ENCODE assay signal across 24 cellular contexts in genomic region chr13:60757481-60757880, GRCh38.
"Had no signal": no experiment of that assay in that cellular context is flagged by ENCODE, and none has a peak within 500 bp of the region (broad histone marks: within the 10 kb centered on the region; RNA-seq: fewer than 3 reads in every experiment).

No MANE protein-coding gene starts in this region.

- H3K9me3 ChIP-seq: esophagus muscularis mucosa, gastroesophageal sphincter, heart left ventricle, left lung, prostate gland, right atrium auricular region, stomach, thyroid gland, vagina had no signal

- H3K27ac Mint-ChIP-seq: natural killer cell; stimulated activated effector memory CD8-positive, alpha-beta T cell treated with anti-CD3 and anti-CD28 coated beads, Interleukin-12 subunit alpha, Interleukin-12 subunit beta, amount 100 ng/mL, for 72 hours had no signal

- H3K4me1 ChIP-seq: esophagus muscularis mucosa, gastroesophageal sphincter, left lung, parathyroid adenoma, prostate gland, right atrium auricular region, vagina had no signal

- H3K4me3 Mint-ChIP-seq: natural killer cell; neural crest cell; stimulated activated effector memory CD8-positive, alpha-beta T cell treated with anti-CD3 and anti-CD28 coated beads, Interleukin-12 subunit alpha, Interleukin-12 subunit beta, amount 100 ng/mL, for 72 hours had no signal

- H3K4me1 Mint-ChIP-seq: natural killer cell; stimulated activated effector memory CD8-positive, alpha-beta T cell treated with anti-CD3 and anti-CD28 coated beads, Interleukin-12 subunit alpha, Interleukin-12 subunit beta, amount 100 ng/mL, for 72 hours had no signal

- ATAC-seq: foreskin keratinocyte, gastroesophageal sphincter, heart left ventricle, left lung, natural killer cell, sciatic nerve had no signal

- H3K36me3 ChIP-seq: esophagus muscularis mucosa, gastroesophageal sphincter, heart left ventricle, left lung, prostate gland, right atrium auricular region, stomach, thyroid gland, vagina had no signal

- H3K36me3 Mint-ChIP-seq: stimulated activated effector memory CD8-positive, alpha-beta T cell treated with anti-CD3 and anti-CD28 coated beads, Interleukin-12 subunit alpha, Interleukin-12 subunit beta, amount 100 ng/mL, for 72 hours had no signal

- H3K27ac ChIP-seq: dorsolateral prefrontal cortex, esophagus muscularis mucosa, gastroesophageal sphincter, heart left ventricle, hepatocyte, left lung, parathyroid adenoma, prostate gland, right atrium auricular region, stomach, thyroid gland, vagina had no signal

- DNase-seq: dorsolateral prefrontal cortex; effector CD4-positive, alpha-beta T cell; foreskin keratinocyte; heart left ventricle; kidney; left lung; mesenchymal stem cell; natural killer cell; stimulated activated CD4-positive, alpha-beta T cell treated with anti-CD3 and anti-CD28 coated beads, Interleukin-2, amount 100 ng/mL, for 24 hours; stimulated activated CD4-positive, alpha-beta T cell treated with anti-CD3 and anti-CD28 coated beads, Interleukin-4, amount 100 ng/mL, for 24 hours; stimulated activated naive CD4-positive, alpha-beta T cell treated with Interleukin-2 at 50 U/mL for 16 hours; stomach; thyroid gland; trophoblast cell had no signal

- H3K4me3 ChIP-seq: dorsolateral prefrontal cortex, esophagus muscularis mucosa, gastroesophageal sphincter, heart left ventricle, hepatocyte, left lung, prostate gland, right atrium auricular region, stomach, thyroid gland, vagina had no signal
